1 cellular context compared by ENCODE assay signal in the genomic region with DNA sequence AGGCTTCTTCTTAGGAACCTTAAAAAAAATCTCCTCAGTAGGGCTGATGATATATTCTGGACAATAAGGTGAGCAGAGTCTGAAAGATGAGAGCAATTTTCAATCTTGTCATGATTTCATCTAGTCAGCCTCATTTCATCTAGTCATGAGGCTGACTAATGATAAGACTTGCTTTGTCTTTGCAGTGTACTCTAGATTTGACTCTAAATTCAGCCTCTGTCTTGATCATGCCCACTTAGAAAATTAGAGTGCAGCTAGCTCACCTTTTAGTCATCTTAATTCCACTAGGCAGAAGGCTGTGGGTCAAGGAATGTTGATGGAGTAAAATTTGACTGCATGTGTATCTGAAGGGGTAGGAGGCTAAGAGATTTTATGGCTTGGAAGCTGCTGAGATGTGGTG.
TF ChIP-seq lines count a peak whose summit lies in the region.

No MANE protein-coding gene starts in this region.

TF ChIP-seq in IMR-90, 13 proteins besides CTCF, POLR2A, EP300 and RAD21 (continued from another document):
- TF ChIP-seq ELK1 (IDR thresholded peaks at IDR 0.05; ENCODE audit: borderline replicate concordance, low read depth, low read length) (no peak), MAZ (IDR thresholded peaks at IDR 0.05; ENCODE audit: borderline replicate concordance, low read depth, low read length) (no peak), NFE2L2 (IDR thresholded peaks at IDR 0.05; ENCODE audit: low read depth, low read length) (no peak), USF2 (IDR thresholded peaks at IDR 0.05; ENCODE audit: low read depth, low read length) (no peak)
